In the genomic region with DNA sequence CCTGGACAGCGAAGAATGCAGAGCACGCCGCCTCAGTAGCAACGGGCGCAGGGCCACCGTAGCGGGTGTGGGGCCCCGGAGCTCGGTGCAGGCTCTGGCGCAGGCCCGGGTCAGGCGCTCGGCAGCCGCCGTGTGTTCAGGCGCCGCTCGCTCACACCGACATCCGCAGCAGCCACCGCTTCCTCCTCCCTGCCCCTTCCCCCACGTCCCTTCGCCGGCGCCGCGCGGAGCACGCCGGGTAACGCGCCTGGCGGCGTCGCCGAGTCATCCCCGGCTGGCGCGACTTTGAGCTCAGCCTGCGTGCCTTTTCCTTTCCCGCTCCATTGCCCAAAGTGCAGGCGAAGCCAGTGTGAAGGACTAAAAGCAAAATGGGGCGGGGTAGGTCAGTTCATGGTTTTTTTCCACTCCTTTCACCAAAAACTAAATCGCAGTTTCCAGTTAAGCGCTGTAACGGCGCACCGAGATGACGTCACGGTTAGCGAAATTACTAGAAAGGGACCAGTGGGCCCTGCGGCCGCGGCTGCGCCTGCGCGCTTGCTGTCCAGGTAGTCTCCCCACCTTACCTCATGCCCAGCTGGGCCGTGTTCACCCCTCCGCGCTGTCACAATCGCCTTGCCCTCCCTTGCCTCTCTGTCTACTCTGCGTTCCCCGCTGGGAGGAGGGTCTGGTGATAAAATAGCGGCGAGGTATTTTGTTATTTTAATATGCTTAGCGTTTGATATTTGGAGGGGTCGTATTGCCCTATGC, we compare ENCODE assay signal across 1 cellular context.
TF ChIP-seq lines count a peak whose summit lies in the region.

TSS of gene UBQLN1 (minus strand) at position 191 of the 747 bp plus-strand sequence. CDS start 279 bp downstream, outside the sequence.

TF ChIP-seq in K562, 482 proteins besides CTCF, POLR2A, EP300 and RAD21 (continued from another document and continues in another):
- 0 out of 2 replicates have a peak, but pooled peaks have one; percentile 63 for TF ChIP-seq E2F1 (CRISPR knock-in tag; IDR thresholded peaks at IDR 0.05)
- TF ChIP-seq CBX1 (IDR thresholded peaks at IDR 0.05; ENCODE audit: low read depth), result no peak
- TF ChIP-seq ZNF282 (CRISPR knock-in tag; IDR thresholded peaks at IDR 0.05), result peak; percentile 80; the same call in 1 of the 2 replicates
- no peak for TF ChIP-seq TAF15 (IDR thresholded peaks at IDR 0.05; ENCODE audit: low read depth, low read length)
- TF ChIP-seq ADNP (tag; IDR thresholded peaks at IDR 0.05), result no peak
- no peak for TF ChIP-seq ZNF280B (CRISPR knock-in tag; IDR thresholded peaks at IDR 0.05)
- TF ChIP-seq TCFL5 (CRISPR knock-in tag; conservative IDR thresholded peaks at IDR 0.05), result no peak
- no peak for TF ChIP-seq OTX1 (CRISPR knock-in tag; IDR thresholded peaks at IDR 0.05)
- TF ChIP-seq TFAM (CRISPR knock-in tag; conservative IDR thresholded peaks at IDR 0.05), result no peak
- no peak for TF ChIP-seq TEAD4 (IDR thresholded peaks at IDR 0.05; ENCODE audit: low read length)
- no peak for TF ChIP-seq TEAD4 (CRISPR knock-in tag; IDR thresholded peaks at IDR 0.05; ENCODE audit: borderline replicate concordance)
- no peak for TF ChIP-seq ASH1L (IDR thresholded peaks at IDR 0.05; ENCODE audit: borderline replicate concordance, low read depth, partially characterized antibody)
- peak in 1 of 2 experiments; percentile 15; a peak in 1 of 4 replicates for TF ChIP-seq SIX5 (IDR thresholded peaks at IDR 0.05; ENCODE audit: borderline replicate concordance in 1 of 2, insufficient read depth in 1 of 2, low read depth in 1 of 2, low read length in 2 of 2)
- TF ChIP-seq RFX7 (CRISPR knock-in tag; IDR thresholded peaks at IDR 0.05), result no peak
- no peak for TF ChIP-seq MXD1 (CRISPR knock-in tag; IDR thresholded peaks at IDR 0.05; ENCODE audit: borderline replicate concordance, poor library complexity, severe bottlenecking)
- no peak for TF ChIP-seq FOS (IDR thresholded peaks at IDR 0.05; ENCODE audit: extremely low read depth, insufficient read length)
- TF ChIP-seq FOXP1 (CRISPR knock-in tag; IDR thresholded peaks at IDR 0.05), result no peak; the same call in 1 of the 2 replicates
- TF ChIP-seq MCM3 (IDR thresholded peaks at IDR 0.05), result no peak
- no peak for TF ChIP-seq ZNF133 (CRISPR knock-in tag; IDR thresholded peaks at IDR 0.05)
- TF ChIP-seq ZNF263 (CRISPR knock-in tag; IDR thresholded peaks at IDR 0.05; ENCODE audit: borderline replicate concordance), result peak; percentile 61; the same call in 1 of the 2 replicates
- TF ChIP-seq MTA3 (IDR thresholded peaks at IDR 0.05; ENCODE audit: borderline replicate concordance), result no peak
- no peak for TF ChIP-seq KAT8 (IDR thresholded peaks at IDR 0.05; ENCODE audit: low read depth)
- no peak for TF ChIP-seq ZNF764 (CRISPR knock-in tag; IDR thresholded peaks at IDR 0.05; ENCODE audit: low read depth)
- TF ChIP-seq KLF16 (IDR thresholded peaks at IDR 0.05), result no peak
- peak; percentile 55; the same call in 1 of the 2 replicates for TF ChIP-seq TGIF2 (CRISPR knock-in tag; IDR thresholded peaks at IDR 0.05)
- no peak for TF ChIP-seq BRF2 (IDR thresholded peaks at IDR 0.05; ENCODE audit: borderline replicate concordance, insufficient read depth, insufficient read length)
- TF ChIP-seq, protein P1, sequence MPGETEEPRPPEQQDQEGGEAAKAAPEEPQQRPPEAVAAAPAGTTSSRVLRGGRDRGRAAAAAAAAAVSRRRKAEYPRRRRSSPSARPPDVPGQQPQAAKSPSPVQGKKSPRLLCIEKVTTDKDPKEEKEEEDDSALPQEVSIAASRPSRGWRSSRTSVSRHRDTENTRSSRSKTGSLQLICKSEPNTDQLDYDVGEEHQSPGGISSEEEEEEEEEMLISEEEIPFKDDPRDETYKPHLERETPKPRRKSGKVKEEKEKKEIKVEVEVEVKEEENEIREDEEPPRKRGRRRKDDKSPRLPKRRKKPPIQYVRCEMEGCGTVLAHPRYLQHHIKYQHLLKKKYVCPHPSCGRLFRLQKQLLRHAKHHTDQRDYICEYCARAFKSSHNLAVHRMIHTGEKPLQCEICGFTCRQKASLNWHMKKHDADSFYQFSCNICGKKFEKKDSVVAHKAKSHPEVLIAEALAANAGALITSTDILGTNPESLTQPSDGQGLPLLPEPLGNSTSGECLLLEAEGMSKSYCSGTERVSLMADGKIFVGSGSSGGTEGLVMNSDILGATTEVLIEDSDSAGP (CRISPR knock-in tag; IDR thresholded peaks at IDR 0.05), result no peak
- TF ChIP-seq TAF9B (IDR thresholded peaks at IDR 0.05; ENCODE audit: partially characterized antibody), result no peak
- TF ChIP-seq ZFP36 (IDR thresholded peaks at IDR 0.05; ENCODE audit: low read depth, low read length, partially characterized antibody), result no peak
- TF ChIP-seq TARDBP (IDR thresholded peaks at IDR 0.05), result no peak
- no peak; the same call in none of the 2 replicates for TF ChIP-seq ARID1B (IDR thresholded peaks at IDR 0.05)
- TF ChIP-seq, protein P2, sequence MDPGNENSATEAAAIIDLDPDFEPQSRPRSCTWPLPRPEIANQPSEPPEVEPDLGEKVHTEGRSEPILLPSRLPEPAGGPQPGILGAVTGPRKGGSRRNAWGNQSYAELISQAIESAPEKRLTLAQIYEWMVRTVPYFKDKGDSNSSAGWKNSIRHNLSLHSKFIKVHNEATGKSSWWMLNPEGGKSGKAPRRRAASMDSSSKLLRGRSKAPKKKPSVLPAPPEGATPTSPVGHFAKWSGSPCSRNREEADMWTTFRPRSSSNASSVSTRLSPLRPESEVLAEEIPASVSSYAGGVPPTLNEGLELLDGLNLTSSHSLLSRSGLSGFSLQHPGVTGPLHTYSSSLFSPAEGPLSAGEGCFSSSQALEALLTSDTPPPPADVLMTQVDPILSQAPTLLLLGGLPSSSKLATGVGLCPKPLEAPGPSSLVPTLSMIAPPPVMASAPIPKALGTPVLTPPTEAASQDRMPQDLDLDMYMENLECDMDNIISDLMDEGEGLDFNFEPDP (CRISPR knock-in tag; IDR thresholded peaks at IDR 0.05), result no peak
- no peak for TF ChIP-seq ZNF551 (CRISPR knock-in tag; IDR thresholded peaks at IDR 0.05)
- no peak for TF ChIP-seq ZFP30 (CRISPR knock-in tag; IDR thresholded peaks at IDR 0.05; ENCODE audit: borderline replicate concordance)
- TF ChIP-seq, protein P3, sequence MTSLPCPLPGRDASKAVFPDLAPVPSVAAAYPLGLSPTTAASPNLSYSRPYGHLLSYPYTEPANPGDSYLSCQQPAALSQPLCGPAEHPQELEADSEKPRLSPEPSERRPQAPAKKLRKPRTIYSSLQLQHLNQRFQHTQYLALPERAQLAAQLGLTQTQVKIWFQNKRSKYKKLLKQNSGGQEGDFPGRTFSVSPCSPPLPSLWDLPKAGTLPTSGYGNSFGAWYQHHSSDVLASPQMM (CRISPR knock-in tag; IDR thresholded peaks at IDR 0.05), result no peak
- no peak for TF ChIP-seq NCOA1 (IDR thresholded peaks at IDR 0.05; ENCODE audit: low read depth)
- no peak for TF ChIP-seq ZBTB17 (CRISPR knock-in tag; IDR thresholded peaks at IDR 0.05)
- TF ChIP-seq, protein P4, sequence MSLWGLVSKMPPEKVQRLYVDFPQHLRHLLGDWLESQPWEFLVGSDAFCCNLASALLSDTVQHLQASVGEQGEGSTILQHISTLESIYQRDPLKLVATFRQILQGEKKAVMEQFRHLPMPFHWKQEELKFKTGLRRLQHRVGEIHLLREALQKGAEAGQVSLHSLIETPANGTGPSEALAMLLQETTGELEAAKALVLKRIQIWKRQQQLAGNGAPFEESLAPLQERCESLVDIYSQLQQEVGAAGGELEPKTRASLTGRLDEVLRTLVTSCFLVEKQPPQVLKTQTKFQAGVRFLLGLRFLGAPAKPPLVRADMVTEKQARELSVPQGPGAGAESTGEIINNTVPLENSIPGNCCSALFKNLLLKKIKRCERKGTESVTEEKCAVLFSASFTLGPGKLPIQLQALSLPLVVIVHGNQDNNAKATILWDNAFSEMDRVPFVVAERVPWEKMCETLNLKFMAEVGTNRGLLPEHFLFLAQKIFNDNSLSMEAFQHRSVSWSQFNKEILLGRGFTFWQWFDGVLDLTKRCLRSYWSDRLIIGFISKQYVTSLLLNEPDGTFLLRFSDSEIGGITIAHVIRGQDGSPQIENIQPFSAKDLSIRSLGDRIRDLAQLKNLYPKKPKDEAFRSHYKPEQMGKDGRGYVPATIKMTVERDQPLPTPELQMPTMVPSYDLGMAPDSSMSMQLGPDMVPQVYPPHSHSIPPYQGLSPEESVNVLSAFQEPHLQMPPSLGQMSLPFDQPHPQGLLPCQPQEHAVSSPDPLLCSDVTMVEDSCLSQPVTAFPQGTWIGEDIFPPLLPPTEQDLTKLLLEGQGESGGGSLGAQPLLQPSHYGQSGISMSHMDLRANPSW (CRISPR knock-in tag; IDR thresholded peaks at IDR 0.05), result no peak
- no peak for TF ChIP-seq COPS2 (conservative IDR thresholded peaks at IDR 0.05)
- no peak for TF ChIP-seq CEBPZ (IDR thresholded peaks at IDR 0.05; ENCODE audit: borderline replicate concordance, low read depth, low read length)
- no peak for TF ChIP-seq ARNT (IDR thresholded peaks at IDR 0.05)
- TF ChIP-seq, protein P5, sequence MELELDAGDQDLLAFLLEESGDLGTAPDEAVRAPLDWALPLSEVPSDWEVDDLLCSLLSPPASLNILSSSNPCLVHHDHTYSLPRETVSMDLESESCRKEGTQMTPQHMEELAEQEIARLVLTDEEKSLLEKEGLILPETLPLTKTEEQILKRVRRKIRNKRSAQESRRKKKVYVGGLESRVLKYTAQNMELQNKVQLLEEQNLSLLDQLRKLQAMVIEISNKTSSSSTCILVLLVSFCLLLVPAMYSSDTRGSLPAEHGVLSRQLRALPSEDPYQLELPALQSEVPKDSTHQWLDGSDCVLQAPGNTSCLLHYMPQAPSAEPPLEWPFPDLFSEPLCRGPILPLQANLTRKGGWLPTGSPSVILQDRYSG (tag; conservative IDR thresholded peaks at IDR 0.05; ENCODE audit: low read depth), result no peak
- no peak for TF ChIP-seq HNRNPLL (IDR thresholded peaks at IDR 0.05; ENCODE audit: low read depth, low read length, poor library complexity, severe bottlenecking)
- no peak for TF ChIP-seq DMBX1 (CRISPR knock-in tag; IDR thresholded peaks at IDR 0.05; ENCODE audit: borderline replicate concordance)
- TF ChIP-seq E2F6 (IDR thresholded peaks at IDR 0.05; ENCODE audit: borderline replicate concordance in 1 of 2, extremely low read depth in 1 of 2, insufficient read depth in 1 of 2, insufficient read length in 1 of 2, low read depth in 1 of 2, low read length in 1 of 2, poor library complexity in 1 of 2, severe bottlenecking in 1 of 2), result peak; percentile 75 to 78
- TF ChIP-seq HSF4 (CRISPR knock-in tag; IDR thresholded peaks at IDR 0.05; ENCODE audit: borderline replicate concordance), result no peak
